In genomic region chr12:57852195-57852594, GRCh38 we compare ENCODE assay signal across 1 cellular context.
TF ChIP-seq lines count a peak whose summit lies in the region.

No MANE protein-coding gene starts in this region.

TF ChIP-seq in GM23338, 12 proteins besides CTCF, POLR2A, EP300 and RAD21 (continued from another document):
- TF ChIP-seq, protein P1, sequence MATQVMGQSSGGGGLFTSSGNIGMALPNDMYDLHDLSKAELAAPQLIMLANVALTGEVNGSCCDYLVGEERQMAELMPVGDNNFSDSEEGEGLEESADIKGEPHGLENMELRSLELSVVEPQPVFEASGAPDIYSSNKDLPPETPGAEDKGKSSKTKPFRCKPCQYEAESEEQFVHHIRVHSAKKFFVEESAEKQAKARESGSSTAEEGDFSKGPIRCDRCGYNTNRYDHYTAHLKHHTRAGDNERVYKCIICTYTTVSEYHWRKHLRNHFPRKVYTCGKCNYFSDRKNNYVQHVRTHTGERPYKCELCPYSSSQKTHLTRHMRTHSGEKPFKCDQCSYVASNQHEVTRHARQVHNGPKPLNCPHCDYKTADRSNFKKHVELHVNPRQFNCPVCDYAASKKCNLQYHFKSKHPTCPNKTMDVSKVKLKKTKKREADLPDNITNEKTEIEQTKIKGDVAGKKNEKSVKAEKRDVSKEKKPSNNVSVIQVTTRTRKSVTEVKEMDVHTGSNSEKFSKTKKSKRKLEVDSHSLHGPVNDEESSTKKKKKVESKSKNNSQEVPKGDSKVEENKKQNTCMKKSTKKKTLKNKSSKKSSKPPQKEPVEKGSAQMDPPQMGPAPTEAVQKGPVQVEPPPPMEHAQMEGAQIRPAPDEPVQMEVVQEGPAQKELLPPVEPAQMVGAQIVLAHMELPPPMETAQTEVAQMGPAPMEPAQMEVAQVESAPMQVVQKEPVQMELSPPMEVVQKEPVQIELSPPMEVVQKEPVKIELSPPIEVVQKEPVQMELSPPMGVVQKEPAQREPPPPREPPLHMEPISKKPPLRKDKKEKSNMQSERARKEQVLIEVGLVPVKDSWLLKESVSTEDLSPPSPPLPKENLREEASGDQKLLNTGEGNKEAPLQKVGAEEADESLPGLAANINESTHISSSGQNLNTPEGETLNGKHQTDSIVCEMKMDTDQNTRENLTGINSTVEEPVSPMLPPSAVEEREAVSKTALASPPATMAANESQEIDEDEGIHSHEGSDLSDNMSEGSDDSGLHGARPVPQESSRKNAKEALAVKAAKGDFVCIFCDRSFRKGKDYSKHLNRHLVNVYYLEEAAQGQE (IDR thresholded peaks at IDR 0.05; ENCODE audit: unreplicated experiment) = no peak
- TF ChIP-seq EZH2 (IDR thresholded peaks at IDR 0.05; ENCODE audit: low read depth, unreplicated experiment) = no peak
- TF ChIP-seq, protein P2, sequence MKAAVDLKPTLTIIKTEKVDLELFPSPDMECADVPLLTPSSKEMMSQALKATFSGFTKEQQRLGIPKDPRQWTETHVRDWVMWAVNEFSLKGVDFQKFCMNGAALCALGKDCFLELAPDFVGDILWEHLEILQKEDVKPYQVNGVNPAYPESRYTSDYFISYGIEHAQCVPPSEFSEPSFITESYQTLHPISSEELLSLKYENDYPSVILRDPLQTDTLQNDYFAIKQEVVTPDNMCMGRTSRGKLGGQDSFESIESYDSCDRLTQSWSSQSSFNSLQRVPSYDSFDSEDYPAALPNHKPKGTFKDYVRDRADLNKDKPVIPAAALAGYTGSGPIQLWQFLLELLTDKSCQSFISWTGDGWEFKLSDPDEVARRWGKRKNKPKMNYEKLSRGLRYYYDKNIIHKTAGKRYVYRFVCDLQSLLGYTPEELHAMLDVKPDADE (IDR thresholded peaks at IDR 0.05) = no peak
TF ChIP-seq in GM23338: peak in this region for 0.
